In genomic region chr2:97663626-97663961, GRCh38 we compare ENCODE assay signal across 8 cellular contexts. TPM values are rescaled to one million over a fixed set of nuclear protein-coding genes. Genes with fewer than 3 reads are reported as not detected.
A peak's percentile ranks its signal among the peaks of the same experiment; 100 is the strongest.
DNase-seq lines count a peak whose midpoint lies in the region; ATAC-seq and TF ChIP-seq lines count a peak whose summit lies in the region.

No MANE protein-coding gene starts in this region.

- H3K9ac ChIP-seq in fibroblast of lung (ENCODE audit: insufficient read depth, low read length): peak overlapping the region; percentile 96
- H3K9ac ChIP-seq in skeletal muscle satellite cell (ENCODE audit: low read depth, low read length): peak overlapping the region; percentile 93

- ATAC-seq in GM19324 (IDR thresholded peaks at IDR 0.05; ENCODE audit: low FRiP score, unreplicated experiment) (peak; percentile 50), GM19035 (IDR thresholded peaks at IDR 0.05; ENCODE audit: unreplicated experiment) (no peak), HG03280 (IDR thresholded peaks at IDR 0.05; ENCODE audit: unreplicated experiment) (no peak)

- in situ Hi-C loops in KBM-7 (cut with MboI; ENCODE audit: low pct_unique_long_range_greater_than_20kb, low sequenced_read_pairs): no loop called here

- H2AFZ ChIP-seq in fibroblast of lung (ENCODE audit: low read length): peak overlapping the region; percentile 27

- H3K27ac ChIP-seq in Peyer's patch: peak overlapping the region; percentile 93 to 100 (median 96)
- peak overlapping the region; percentile 97 for H3K27ac ChIP-seq in fibroblast of lung (ENCODE audit: insufficient read depth, low read length)

- H4K20me1 ChIP-seq in fibroblast of lung (ENCODE audit: control insufficient read depth, extremely low read depth, insufficient read depth, low read length): no peaks in the 10 kb centered on the region

- H3K9me3 ChIP-seq in Peyer's patch (no peaks in the 10 kb centered on the region), fibroblast of lung (ENCODE audit: control insufficient read depth, insufficient read depth, low read depth, low read length) (no peaks in the 10 kb centered on the region), skeletal muscle satellite cell (replicated peaks; ENCODE audit: low read length) (no peaks in the 10 kb centered on the region)

- DNase-seq in Peyer's patch: no peak
- no peak for DNase-seq in fibroblast of lung (ENCODE audit: low read depth in 2 of 2)
- DNase-seq in NCI-H2107 treated with DMSO at 0.1 percent for 48 hours (lab: John Stamatoyannopoulos, UW; ENCODE audit: unreplicated experiment): no peak
- DNase-seq in KBM-7: no peak

- TF ChIP-seq POLR2A in Peyer's patch (IDR thresholded peaks at IDR 0.05): peak in 1 of 2 donors; percentile 21

- peaks cover 0 to 32% (median 11%) of the 10 kb centered on the region in 4 donors for H3K4me1 ChIP-seq in Peyer's patch
- H3K4me1 ChIP-seq in fibroblast of lung (ENCODE audit: control insufficient read depth, extremely low read depth, insufficient read depth, low read length): peaks cover 11% of the 10 kb centered on the region
- peaks cover 29% of the 10 kb centered on the region for H3K4me1 ChIP-seq in skeletal muscle satellite cell (ENCODE audit: control insufficient read depth, insufficient read depth, low read length)

- H3K79me2 ChIP-seq in fibroblast of lung (ENCODE audit: control insufficient read depth, insufficient read depth, low read length): peaks cover 33% of the 10 kb centered on the region

- H3K4me2 ChIP-seq in fibroblast of lung (ENCODE audit: extremely low read depth, insufficient read depth, low read length): peak overlapping the region; percentile 84
- peak overlapping the region; percentile 81 for H3K4me2 ChIP-seq in skeletal muscle satellite cell (ENCODE audit: low read length)

- H3K27me3 ChIP-seq in Peyer's patch (no peaks in the 10 kb centered on the region), fibroblast of lung (ENCODE audit: control insufficient read depth, insufficient read depth, low read length) (no peaks in the 10 kb centered on the region), skeletal muscle satellite cell (ENCODE audit: control insufficient read depth, insufficient read depth, low read length) (no peaks in the 10 kb centered on the region)

- H3K36me3 ChIP-seq in Peyer's patch (peaks cover 0 to 16% (median 0%) of the 10 kb centered on the region in 3 donors), fibroblast of lung (ENCODE audit: control insufficient read depth, insufficient read depth, low read length) (peaks cover 12% of the 10 kb centered on the region), skeletal muscle satellite cell (ENCODE audit: insufficient read depth, low read length) (peaks cover 11% of the 10 kb centered on the region)

- H3K4me3 ChIP-seq in Peyer's patch (peak overlapping the region; percentile 65 to 97 (median 84)), fibroblast of lung (replicated peaks in 1 of 4; ENCODE audit: control extremely low read depth in 1 of 4, insufficient read depth in 1 of 4, low read depth in 3 of 4, low read length in 4 of 4) (peak overlapping the region; percentile 61 to 92 (median 80)), skeletal muscle satellite cell (ENCODE audit: low read length) (peak overlapping the region; percentile 71)

- peak in 1 of 6 experiments; percentile 19 for TF ChIP-seq CTCF in Peyer's patch (IDR thresholded peaks at IDR 0.05)
- no peak for TF ChIP-seq CTCF in fibroblast of lung (conservative IDR thresholded peaks at IDR 0.05 in 1 of 2, IDR thresholded peaks at IDR 0.05 in 1 of 2; ENCODE audit: low read depth in 1 of 2, low read length in 2 of 2)

RNA-seq across cellular contexts. Expression of gene ACTR1B, which starts 0.2 kb away (rescaled TPM):
- total RNA-seq in Peyer's patch (100 to 1,000 TPM in 1 of 4 donors, 10 to 100 TPM in 3; 64.3 to 151 (median 89.1) TPM), fibroblast of lung (38.8 and 69.9 TPM in 2 replicates)
- 38.3 and 40.8 TPM in 2 replicates for polyA plus RNA-seq in fibroblast of lung
- 54.1 and 62.6 TPM in 2 replicates for polyA plus RNA-seq in fibroblast of lung (2012)
- polyA minus RNA-seq in fibroblast of lung (ENCODE audit: low replicate concordance): 114 and 133 TPM in 2 replicates
- 33.7 and 51.1 TPM in 2 replicates for total RNA-seq in skeletal muscle satellite cell (2012; rRNA removed)

RNA-seq across cellular contexts. Expression of gene C2orf92, which starts 5.9 kb away (rescaled TPM):
- total RNA-seq in Peyer's patch (10 to 100 TPM in 3 of 4 donors, 1 to 10 TPM in 1; 5.3 to 70.1 (median 25.5) TPM), fibroblast of lung (0.77 and 0.99 TPM in 2 replicates)
- polyA plus RNA-seq in fibroblast of lung: 0.41 and 1.1 TPM in 2 replicates
- 0.69 and 0.94 TPM in 2 replicates for polyA plus RNA-seq in fibroblast of lung (2012)
- not detected in 2 replicates for polyA minus RNA-seq in fibroblast of lung (ENCODE audit: low replicate concordance)
- 3.8 and 4.8 TPM in 2 replicates for total RNA-seq in skeletal muscle satellite cell (2012; rRNA removed)

RNA-seq across cellular contexts. Expression of gene COX5B, which starts 17.7 kb away (rescaled TPM):
- total RNA-seq in Peyer's patch (100 to 1,000 TPM; 248 to 721 (median 447) TPM), fibroblast of lung (381 and 460 TPM in 2 replicates)
- polyA plus RNA-seq in fibroblast of lung: 241 and 257 TPM in 2 replicates
- 297 and 334 TPM in 2 replicates for polyA plus RNA-seq in fibroblast of lung (2012)
- 35.5 and 37.2 TPM in 2 replicates for polyA minus RNA-seq in fibroblast of lung (ENCODE audit: low replicate concordance)
- total RNA-seq in skeletal muscle satellite cell (2012; rRNA removed): 254 and 281 TPM in 2 replicates

RNA-seq across cellular contexts. Expression of gene ZAP70, which starts 49.8 kb away (rescaled TPM):
- total RNA-seq in Peyer's patch (10 to 100 TPM; 11.5 to 75.1 (median 27.2) TPM), fibroblast of lung (not detected in 2 replicates)
- polyA plus RNA-seq in fibroblast of lung: 0.10 TPM in 1 of 2 replicates, not detected in the other
- not detected in 2 replicates for polyA plus RNA-seq in fibroblast of lung (2012)
- not detected in 2 replicates for polyA minus RNA-seq in fibroblast of lung (ENCODE audit: low replicate concordance)
- not detected in 2 replicates for total RNA-seq in skeletal muscle satellite cell (2012; rRNA removed)
